ENCODE assay signal across 1 cellular context in the genomic region with DNA sequence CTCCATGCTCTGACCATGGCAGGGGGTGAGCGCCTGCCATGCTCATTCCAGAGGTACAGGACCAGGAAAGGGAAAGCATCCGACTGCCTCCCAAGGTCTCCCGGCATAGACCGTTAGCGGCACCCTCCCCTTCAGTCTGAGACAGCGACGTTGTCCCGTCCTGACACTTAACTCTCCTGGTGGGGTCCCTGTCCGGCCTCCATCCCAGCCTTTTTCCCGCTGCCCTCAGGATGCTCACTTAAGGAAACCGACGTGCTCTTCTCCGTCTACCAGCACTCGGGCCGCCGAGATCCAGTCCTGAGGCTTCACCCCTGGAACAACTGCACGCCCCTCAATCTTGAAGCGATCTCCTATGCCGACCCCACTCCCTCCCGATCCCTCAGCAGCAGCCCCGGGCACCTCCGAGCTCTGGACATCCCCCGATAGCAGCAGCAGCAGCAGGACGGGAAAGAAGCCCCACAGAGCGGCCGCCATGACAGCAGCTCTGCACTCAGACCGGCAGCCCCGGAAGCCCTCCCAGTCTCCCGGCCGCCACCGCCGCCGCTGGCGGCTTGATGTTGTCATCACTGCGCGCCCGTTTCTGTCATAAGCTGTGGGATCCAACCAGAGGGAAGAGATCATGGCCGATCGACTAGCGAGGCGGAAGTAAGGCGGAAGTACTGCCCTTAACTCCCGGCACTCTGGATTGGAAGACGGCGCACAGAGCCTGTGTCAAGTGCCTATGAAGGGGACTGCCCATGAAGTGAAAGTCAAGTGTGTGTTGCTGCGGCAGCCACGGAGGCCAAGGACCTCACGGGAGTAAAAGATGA.
TF ChIP-seq lines count a peak whose summit lies in the region.

Gene EMC7 (minus strand): TSS at position 497 of the 809 bp plus-strand sequence. CDS start 23 bp downstream, at position 474.
Gene PGBD4 (plus strand): TSS at position 718 of the 809 bp plus-strand sequence. CDS start 449 bp downstream, outside the sequence.

TF ChIP-seq in K562, 482 proteins besides CTCF, POLR2A, EP300 and RAD21 (continued from another document and continues in another):
- TF ChIP-seq OTX1 (CRISPR knock-in tag; IDR thresholded peaks at IDR 0.05) (peak; percentile 35; the same call in 1 of the 2 replicates), THAP12 (CRISPR knock-in tag; IDR thresholded peaks at IDR 0.05) (peak; percentile 15; the same call in 1 of the 2 replicates), ZC3H11A (IDR thresholded peaks at IDR 0.05; ENCODE audit: low read depth, low read length) (0 out of 2 replicates have a peak, but pooled peaks have one; percentile 32), SMARCC2 (IDR thresholded peaks at IDR 0.05; ENCODE audit: low read depth) (no peak), DLX4 (CRISPR knock-in tag; IDR thresholded peaks at IDR 0.05) (no peak), ZNF76 (CRISPR knock-in tag; IDR thresholded peaks at IDR 0.05; ENCODE audit: borderline replicate concordance) (no peak), CHAMP1 (IDR thresholded peaks at IDR 0.05) (peak; percentile 12; the same call in 1 of the 2 replicates), ZBTB26 (CRISPR knock-in tag; IDR thresholded peaks at IDR 0.05) (no peak), ZNF12 (CRISPR knock-in tag; IDR thresholded peaks at IDR 0.05) (no peak), IRF1 (CRISPR knock-in tag; IDR thresholded peaks at IDR 0.05; ENCODE audit: borderline replicate concordance) (no peak), MAZ (CRISPR knock-in tag; conservative IDR thresholded peaks at IDR 0.05 in 1 of 2, IDR thresholded peaks at IDR 0.05 in 1 of 2) (peak in 1 of 2 experiments; percentile 23; a peak in 1 of 4 replicates), CHD1 (IDR thresholded peaks at IDR 0.05; ENCODE audit: low read length) (no peak), ZNF507 (tag; conservative IDR thresholded peaks at IDR 0.05) (no peak), SMARCB1 (IDR thresholded peaks at IDR 0.05; ENCODE audit: insufficient read length, low read depth) (no peak), ZNF217 (CRISPR knock-in tag; IDR thresholded peaks at IDR 0.05) (no peak), HOXB6 (CRISPR knock-in tag; IDR thresholded peaks at IDR 0.05; ENCODE audit: borderline replicate concordance) (no peak), ZNF143 (CRISPR knock-in tag; IDR thresholded peaks at IDR 0.05) (peak; percentile 56; the same call in 1 of the 2 replicates), CBFA2T2 (conservative IDR thresholded peaks at IDR 0.05) (no peak), ZNF347 (CRISPR knock-in tag; IDR thresholded peaks at IDR 0.05; ENCODE audit: low read depth) (no peak), RFX5 (IDR thresholded peaks at IDR 0.05; ENCODE audit: low read depth, low read length) (0 out of 2 replicates have a peak, but pooled peaks have one; percentile 45), ETV1 (tag; conservative IDR thresholded peaks at IDR 0.05; ENCODE audit: low read depth) (peak; percentile 89), CCNT2 (IDR thresholded peaks at IDR 0.05; ENCODE audit: borderline replicate concordance, extremely low read depth, insufficient read length, low read depth, low read length) (peak; percentile 59), TBP (optimal IDR thresholded peaks at IDR 0.05; ENCODE audit: low read depth, low read length) (peak; percentile 84), PRMT5 (CRISPR knock-in tag; IDR thresholded peaks at IDR 0.05) (no peak), ARID3A (IDR thresholded peaks at IDR 0.05; ENCODE audit: borderline replicate concordance, low read depth, low read length) (no peak), RCOR1 (IDR thresholded peaks at IDR 0.05; ENCODE audit: borderline replicate concordance in 1 of 2, low read depth in 2 of 2, low read length in 2 of 2) (peak in 1 of 2 experiments; percentile 61; a peak in 2 of 4 replicates)
- TF ChIP-seq, protein P1, sequence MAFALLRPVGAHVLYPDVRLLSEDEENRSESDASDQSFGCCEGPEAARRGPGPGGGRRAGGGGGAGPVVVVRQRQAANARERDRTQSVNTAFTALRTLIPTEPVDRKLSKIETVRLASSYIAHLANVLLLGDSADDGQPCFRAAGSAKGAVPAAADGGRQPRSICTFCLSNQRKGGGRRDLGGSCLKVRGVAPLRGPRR (CRISPR knock-in tag; IDR thresholded peaks at IDR 0.05): no peak
- TF ChIP-seq, protein P2, sequence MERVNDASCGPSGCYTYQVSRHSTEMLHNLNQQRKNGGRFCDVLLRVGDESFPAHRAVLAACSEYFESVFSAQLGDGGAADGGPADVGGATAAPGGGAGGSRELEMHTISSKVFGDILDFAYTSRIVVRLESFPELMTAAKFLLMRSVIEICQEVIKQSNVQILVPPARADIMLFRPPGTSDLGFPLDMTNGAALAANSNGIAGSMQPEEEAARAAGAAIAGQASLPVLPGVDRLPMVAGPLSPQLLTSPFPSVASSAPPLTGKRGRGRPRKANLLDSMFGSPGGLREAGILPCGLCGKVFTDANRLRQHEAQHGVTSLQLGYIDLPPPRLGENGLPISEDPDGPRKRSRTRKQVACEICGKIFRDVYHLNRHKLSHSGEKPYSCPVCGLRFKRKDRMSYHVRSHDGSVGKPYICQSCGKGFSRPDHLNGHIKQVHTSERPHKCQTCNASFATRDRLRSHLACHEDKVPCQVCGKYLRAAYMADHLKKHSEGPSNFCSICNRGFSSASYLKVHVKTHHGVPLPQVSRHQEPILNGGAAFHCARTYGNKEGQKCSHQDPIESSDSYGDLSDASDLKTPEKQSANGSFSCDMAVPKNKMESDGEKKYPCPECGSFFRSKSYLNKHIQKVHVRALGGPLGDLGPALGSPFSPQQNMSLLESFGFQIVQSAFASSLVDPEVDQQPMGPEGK (CRISPR knock-in tag; IDR thresholded peaks at IDR 0.05; ENCODE audit: borderline replicate concordance): no peak
- TF ChIP-seq, protein P3, sequence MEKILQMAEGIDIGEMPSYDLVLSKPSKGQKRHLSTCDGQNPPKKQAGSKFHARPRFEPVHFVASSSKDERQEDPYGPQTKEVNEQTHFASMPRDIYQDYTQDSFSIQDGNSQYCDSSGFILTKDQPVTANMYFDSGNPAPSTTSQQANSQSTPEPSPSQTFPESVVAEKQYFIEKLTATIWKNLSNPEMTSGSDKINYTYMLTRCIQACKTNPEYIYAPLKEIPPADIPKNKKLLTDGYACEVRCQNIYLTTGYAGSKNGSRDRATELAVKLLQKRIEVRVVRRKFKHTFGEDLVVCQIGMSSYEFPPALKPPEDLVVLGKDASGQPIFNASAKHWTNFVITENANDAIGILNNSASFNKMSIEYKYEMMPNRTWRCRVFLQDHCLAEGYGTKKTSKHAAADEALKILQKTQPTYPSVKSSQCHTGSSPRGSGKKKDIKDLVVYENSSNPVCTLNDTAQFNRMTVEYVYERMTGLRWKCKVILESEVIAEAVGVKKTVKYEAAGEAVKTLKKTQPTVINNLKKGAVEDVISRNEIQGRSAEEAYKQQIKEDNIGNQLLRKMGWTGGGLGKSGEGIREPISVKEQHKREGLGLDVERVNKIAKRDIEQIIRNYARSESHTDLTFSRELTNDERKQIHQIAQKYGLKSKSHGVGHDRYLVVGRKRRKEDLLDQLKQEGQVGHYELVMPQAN (IDR thresholded peaks at IDR 0.05; ENCODE audit: borderline replicate concordance): peak; percentile 79
- TF ChIP-seq, protein P4, sequence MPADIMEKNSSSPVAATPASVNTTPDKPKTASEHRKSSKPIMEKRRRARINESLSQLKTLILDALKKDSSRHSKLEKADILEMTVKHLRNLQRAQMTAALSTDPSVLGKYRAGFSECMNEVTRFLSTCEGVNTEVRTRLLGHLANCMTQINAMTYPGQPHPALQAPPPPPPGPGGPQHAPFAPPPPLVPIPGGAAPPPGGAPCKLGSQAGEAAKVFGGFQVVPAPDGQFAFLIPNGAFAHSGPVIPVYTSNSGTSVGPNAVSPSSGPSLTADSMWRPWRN (IDR thresholded peaks at IDR 0.05; ENCODE audit: low read depth): peak; percentile 42; the same call in 1 of the 2 replicates
- TF ChIP-seq, protein P5, sequence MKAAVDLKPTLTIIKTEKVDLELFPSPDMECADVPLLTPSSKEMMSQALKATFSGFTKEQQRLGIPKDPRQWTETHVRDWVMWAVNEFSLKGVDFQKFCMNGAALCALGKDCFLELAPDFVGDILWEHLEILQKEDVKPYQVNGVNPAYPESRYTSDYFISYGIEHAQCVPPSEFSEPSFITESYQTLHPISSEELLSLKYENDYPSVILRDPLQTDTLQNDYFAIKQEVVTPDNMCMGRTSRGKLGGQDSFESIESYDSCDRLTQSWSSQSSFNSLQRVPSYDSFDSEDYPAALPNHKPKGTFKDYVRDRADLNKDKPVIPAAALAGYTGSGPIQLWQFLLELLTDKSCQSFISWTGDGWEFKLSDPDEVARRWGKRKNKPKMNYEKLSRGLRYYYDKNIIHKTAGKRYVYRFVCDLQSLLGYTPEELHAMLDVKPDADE (conservative IDR thresholded peaks at IDR 0.05; ENCODE audit: control insufficient read depth, low read depth, low read length): peak; percentile 88; the same call in 1 of the 2 replicates
- TF ChIP-seq, protein P6, sequence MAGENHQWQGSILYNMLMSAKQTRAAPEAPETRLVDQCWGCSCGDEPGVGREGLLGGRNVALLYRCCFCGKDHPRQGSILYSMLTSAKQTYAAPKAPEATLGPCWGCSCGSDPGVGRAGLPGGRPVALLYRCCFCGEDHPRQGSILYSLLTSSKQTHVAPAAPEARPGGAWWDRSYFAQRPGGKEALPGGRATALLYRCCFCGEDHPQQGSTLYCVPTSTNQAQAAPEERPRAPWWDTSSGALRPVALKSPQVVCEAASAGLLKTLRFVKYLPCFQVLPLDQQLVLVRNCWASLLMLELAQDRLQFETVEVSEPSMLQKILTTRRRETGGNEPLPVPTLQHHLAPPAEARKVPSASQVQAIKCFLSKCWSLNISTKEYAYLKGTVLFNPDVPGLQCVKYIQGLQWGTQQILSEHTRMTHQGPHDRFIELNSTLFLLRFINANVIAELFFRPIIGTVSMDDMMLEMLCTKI (IDR thresholded peaks at IDR 0.05; ENCODE audit: partially characterized antibody): no peak
